In the genomic region with DNA sequence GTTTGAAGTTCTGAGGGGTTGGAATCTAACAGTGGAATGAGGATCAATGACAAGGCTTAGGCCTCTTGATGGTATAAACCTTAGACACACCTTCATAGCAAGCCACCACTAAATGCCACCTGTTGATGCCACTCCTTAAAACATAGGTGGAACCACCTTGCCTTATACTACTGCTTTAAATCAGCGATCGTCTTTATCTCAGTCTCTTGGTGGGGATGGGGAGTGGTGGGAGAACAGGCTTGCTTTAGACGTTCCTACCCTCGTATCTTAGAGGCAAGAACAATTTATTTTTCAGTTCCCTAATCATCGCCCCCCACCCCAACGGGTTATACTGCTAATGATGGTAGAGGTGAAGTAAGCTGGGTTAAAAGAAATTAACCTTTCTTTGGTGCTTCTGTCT, we compare ENCODE assay signal across 8 cellular contexts. TPM values are rescaled to one million over a fixed set of nuclear protein-coding genes. Genes with fewer than 3 reads are reported as not detected.
DNase-seq lines count a peak whose midpoint lies in the region; ATAC-seq and TF ChIP-seq lines count a peak whose summit lies in the region.

No MANE protein-coding gene starts in this region.

- TF ChIP-seq CTCF in right atrium auricular region (IDR thresholded peaks at IDR 0.05) (no peak), body of pancreas (IDR thresholded peaks at IDR 0.05) (no peak), mucosa of descending colon (IDR thresholded peaks at IDR 0.05) (no peak)

- H3K4me3 ChIP-seq in right atrium auricular region (peak overlapping the region; percentile 78 to 94), body of pancreas (peak overlapping the region; percentile 63 to 68), mucosa of descending colon (no peak overlapping the region), aorta (ENCODE audit: low read length in 2 of 2) (peak overlapping the region; percentile 23 to 88)

- H3K36me3 ChIP-seq in right atrium auricular region (no peaks in the 10 kb centered on the region), body of pancreas (replicated peaks in 1 of 2; ENCODE audit: insufficient read depth in 1 of 2, low read depth in 2 of 2) (no peaks in the 10 kb centered on the region), mucosa of descending colon (ENCODE audit: low read depth) (no peaks in the 10 kb centered on the region), aorta (ENCODE audit: control insufficient read depth in 1 of 2, insufficient read depth in 2 of 2, low read length in 1 of 2) (no peaks in the 10 kb centered on the region)

- TF ChIP-seq POLR2A in body of pancreas (IDR thresholded peaks at IDR 0.05) = no peak

- H3K27ac ChIP-seq in right atrium auricular region (peak overlapping the region; percentile 96), body of pancreas (peak overlapping the region; percentile 49 to 99 (median 96)), aorta (ENCODE audit: low read depth in 1 of 2, low read length in 2 of 2) (peak overlapping the region in 1 of 2 donors; percentile 56)

- H3K4me1 ChIP-seq in right atrium auricular region = peaks cover 0 to 58% of the 10 kb centered on the region in 2 donors
- H3K4me1 ChIP-seq in body of pancreas = peaks cover 55% of the 10 kb centered on the region
- H3K4me1 ChIP-seq in mucosa of descending colon (ENCODE audit: low read depth) = peaks cover 21% of the 10 kb centered on the region
- no peaks in the 10 kb centered on the region for H3K4me1 ChIP-seq in aorta (ENCODE audit: control insufficient read depth in 1 of 2, insufficient read depth in 2 of 2, low read length in 2 of 2)

- no peaks in the 10 kb centered on the region for H3K9me3 ChIP-seq in right atrium auricular region
- no peaks in the 10 kb centered on the region for H3K9me3 ChIP-seq in body of pancreas
- no peaks in the 10 kb centered on the region for H3K9me3 ChIP-seq in mucosa of descending colon
- no peaks in the 10 kb centered on the region for H3K9me3 ChIP-seq in aorta (ENCODE audit: control insufficient read depth, low read length)

- H3K27me3 ChIP-seq in right atrium auricular region (no peaks in the 10 kb centered on the region), body of pancreas (no peaks in the 10 kb centered on the region), aorta (ENCODE audit: control insufficient read depth in 1 of 2, insufficient read depth in 2 of 2, low read length in 1 of 2) (no peaks in the 10 kb centered on the region)

- intact Hi-C loops in Right ventricle myocardium superior (cut with DNase I) = no loop called here
- intact Hi-C loops in body of pancreas (cut with DNase I) = no loop called here
- intact Hi-C loops in mucosa of descending colon (cut with DNase I, micrococcal nuclease) = no loop called here
- intact Hi-C loops in aorta (cut with DNase I) = loop anchor here (5.0 to 10.0 kb wide), 4 partner anchors 77 to 710 kb away; a partner anchor contains a TSS

- ATAC-seq in Right ventricle myocardium superior (ENCODE audit: poor library complexity) (no peak), body of pancreas (no peak), mucosa of descending colon (peak; percentile 3), aorta (ENCODE audit: low FRiP score) (no peak)

- no peak for DNase-seq in right atrium auricular region (ENCODE audit: low spot score)
- DNase-seq in Right ventricle myocardium superior = no peak
- no peak for DNase-seq in body of pancreas
- peak in 1 of 3 donors; percentile 36 for DNase-seq in mucosa of descending colon
- no peak for DNase-seq in aorta
- DNase-seq in DMS114 treated with DMSO at 0.1 percent for 48 hours (lab: John Stamatoyannopoulos, UW; ENCODE audit: unreplicated experiment) = no peak
- DNase-seq in NCI-H748 treated with DMSO at 0.1 percent for 48 hours (lab: John Stamatoyannopoulos, UW) = no peak
- DNase-seq in activated CD8-positive, alpha-beta memory T cell treated with anti-CD3 and anti-CD28 coated beads, Interleukin-2, amount 50 U/mL, for 4 hours = no peak

- WGBS in body of pancreas, 2 donors = 14 to 15% methylated on average over 6 of the region's 6 CpGs
- 2 to 6% methylated on average over 6 of the region's 6 CpGs for WGBS in aorta, 2 donors

RNA-seq across cellular contexts. Expression of a gene that starts 1.3 kb away (rescaled TPM):
- total RNA-seq in right atrium auricular region (1 to 10 TPM; 7.1 to 8.5 TPM), Right ventricle myocardium superior (5.5 TPM), body of pancreas (10 to 100 TPM in 1 of 2 donors, 1 to 10 TPM in 1; 4.0 to 10.1 TPM), mucosa of descending colon (10 to 100 TPM in 1 of 3 donors, 1 to 10 TPM in 2; 4.5 to 10.0 (median 5.4) TPM), aorta (10 to 100 TPM; 13.8 to 14.9 TPM)
- 1 to 10 TPM; 9.1 to 9.6 TPM for polyA plus RNA-seq in aorta

Comparison
In these comparisons a context has a peak if more than half of its experiments do, and no peak if none do; other contexts are left out.
1. intact Hi-C loops: an anchor here in aorta (5.0 to 10.0 kb wide); none called in Right ventricle myocardium superior, body of pancreas and mucosa of descending colon.